In genomic region chr1:201955750-201956143, GRCh38 we compare ENCODE assay signal across 8 cellular contexts. TPM values are rescaled to one million over a fixed set of nuclear protein-coding genes. Genes with fewer than 3 reads are reported as not detected.
DNase-seq lines count a peak whose midpoint lies in the region; ATAC-seq, FAIRE-seq and TF ChIP-seq lines count a peak whose summit lies in the region.

No MANE protein-coding gene starts in this region.

- H3K4me1 ChIP-seq in NT2/D1 (ENCODE audit: insufficient read depth, insufficient read length) (peaks cover 2% of the 10 kb centered on the region), H1 (replicated peaks in 1 of 4; ENCODE audit: control insufficient read depth in 3 of 4, insufficient read depth in 4 of 4, low read length in 3 of 4) (peaks cover 0 to 3% (median 0%) of the 10 kb centered on the region in 4 experiments; a peak in 1 of 7 replicates), pancreas (peaks cover 0 to 12% (median 11%) of the 10 kb centered on the region in 3 donors)

- peak overlapping the region; percentile 92; the same call in 1 of the 2 replicates for H4K8ac ChIP-seq in H1 (ENCODE audit: extremely low read depth, insufficient read depth, low read length)

- TF ChIP-seq CTCF in GM13977 (IDR thresholded peaks at IDR 0.05; ENCODE audit: extremely low read depth, insufficient read depth, missing control alignments) (no peak), H1 (IDR thresholded peaks at IDR 0.05; ENCODE audit: control extremely low read depth in 1 of 3, insufficient read depth in 1 of 3, low read depth in 1 of 3, low read length in 3 of 3) (no peak), pancreas (IDR thresholded peaks at IDR 0.05) (no peak)

- TF ChIP-seq RAD21 in H1 (IDR thresholded peaks at IDR 0.05 in 1 of 2, conservative IDR thresholded peaks at IDR 0.05 in 1 of 2; ENCODE audit: low read depth in 2 of 2, low read length in 2 of 2), result no peak

- peak overlapping the region; percentile 48 to 72 for H3K4me2 ChIP-seq in H1 (ENCODE audit: insufficient read depth in 1 of 2, low read depth in 2 of 2, low read length in 2 of 2)

- peak overlapping the region; percentile 100 for H3K9ac ChIP-seq in NT2/D1 (ENCODE audit: insufficient read length, low read depth)
- H3K9ac ChIP-seq in H1 (replicated peaks in 1 of 4; ENCODE audit: extremely low read depth in 1 of 4, low read depth in 3 of 4, low read length in 3 of 4), result peak overlapping the region; percentile 90 to 98 (median 96)

- no peak overlapping the region for H3K56ac ChIP-seq in H1 (replicated peaks; ENCODE audit: insufficient read length, low read depth, low read length)

- no peak for FAIRE-seq in H1 (lab: Jason Lieb, UNC)
- FAIRE-seq in pancreas (lab: Jason Lieb, UNC), result no peak

- H2AK5ac ChIP-seq in H1 (ENCODE audit: low read depth, low read length), result peak overlapping the region; percentile 30; the same call in 1 of the 2 replicates

- H3K36me3 ChIP-seq in NT2/D1 (ENCODE audit: insufficient read depth, insufficient read length, low read length), result peaks cover 39% of the 10 kb centered on the region
- H3K36me3 ChIP-seq in H1 (ENCODE audit: control insufficient read depth in 2 of 4, insufficient read depth in 4 of 4, low read length in 3 of 4), result peaks cover 7 to 27% (median 15%) of the 10 kb centered on the region in 4 experiments; a peak in 6 of 8 replicates
- peaks cover 2 to 18% (median 11%) of the 10 kb centered on the region in 3 donors for H3K36me3 ChIP-seq in pancreas

- no peak overlapping the region for H2BK20ac ChIP-seq in H1 (ENCODE audit: low read length)

- no peaks in the 10 kb centered on the region; the same call in 1 of the 2 replicates for H3K79me1 ChIP-seq in H1 (ENCODE audit: low read depth, low read length)

- TF ChIP-seq EP300 in H1 (IDR thresholded peaks at IDR 0.05; ENCODE audit: borderline replicate concordance in 1 of 2, low read depth in 2 of 2, low read length in 2 of 2), result no peak

- DNase-seq in GM13977 (ENCODE audit: low spot score) (peak; percentile 21), NT2/D1 (ENCODE audit: low read depth, low spot score) (no peak), H1 (ENCODE audit: low read depth in 1 of 2, low spot score in 2 of 2) (no peak), pancreas (no peak), head of caudate nucleus (no peak), inferior parietal cortex (ENCODE audit: extremely low spot score) (no peak), NCI-H1048 (lab: John Stamatoyannopoulos, UW) (no peak)

- TF ChIP-seq POLR2A in H1 (IDR thresholded peaks at IDR 0.05; ENCODE audit: control extremely low read depth in 1 of 2, low read depth in 2 of 2, low read length in 2 of 2), result no peak

- H4K91ac ChIP-seq in H1 (replicated peaks; ENCODE audit: insufficient read length, low read length), result no peak overlapping the region

- intact Hi-C loops in pancreas (cut with DNase I) (no loop called here), head of caudate nucleus (cut with DNase I) (loop anchor here (5.0 kb wide), 2 partner anchors 68 to 128 kb away; partner anchors contain the start of genes IPO9 and SHISA4)

- H3K9me3 ChIP-seq in NT2/D1 (ENCODE audit: insufficient read depth, low read length) (no peaks in the 10 kb centered on the region), H1 (ENCODE audit: insufficient read depth in 2 of 2, low read depth in 1 of 2, low read length in 1 of 2) (no peaks in the 10 kb centered on the region), pancreas (no peaks in the 10 kb centered on the region)

- no peak overlapping the region for H3K14ac ChIP-seq in H1 (ENCODE audit: insufficient read length)

- H3K4me3 ChIP-seq in NT2/D1 (ENCODE audit: insufficient read length, low read depth), result peak overlapping the region; percentile 100
- peak overlapping the region; percentile 83 to 100 (median 94) for H3K4me3 ChIP-seq in H1 (ENCODE audit: extremely low read depth in 1 of 4, insufficient read depth in 2 of 4, low read depth in 3 of 4, low read length in 4 of 4)
- peak overlapping the region; percentile 69 to 85 (median 78) for H3K4me3 ChIP-seq in pancreas

- H2BK15ac ChIP-seq in H1 (ENCODE audit: low read length), result no peak overlapping the region

- in situ Hi-C loops in GM13977 (cut with MboI; ENCODE audit: low pct_unique_long_range_greater_than_20kb, low sequenced_read_pairs, unreplicated experiment), result no loop called here

- H3K79me2 ChIP-seq in H1 (ENCODE audit: control insufficient read depth in 1 of 2, insufficient read depth in 2 of 2, low read length in 2 of 2), result peaks cover 12 to 29% of the 10 kb centered on the region in 2 experiments

- no peak overlapping the region for H2BK12ac ChIP-seq in H1 (ENCODE audit: low read depth, low read length)

- WGBS in H1 (ENCODE audit: extremely low coverage in 1 of 2, insufficient coverage in 1 of 2, insufficient read length in 1 of 2, insufficient replicate concordance in 2 of 2, low coverage in 1 of 2, low lambda C conversion rate in 2 of 2, missing lambda C conversion rate in 1 of 2), 2 experiments, result 1% methylated on average over 14 of the region's 14 CpGs; no CpG with 5 or more reads in 1 of the 2 experiments
- 0% methylated on average over 14 of the region's 14 CpGs for WGBS in pancreas, 2 donors

- no peak overlapping the region for H3K23ac ChIP-seq in H1 (ENCODE audit: insufficient read length)

- ATAC-seq in pancreas, result peak in 2 of 4 donors; percentile 0 to 9
- ATAC-seq in GM19463 (IDR thresholded peaks at IDR 0.05; ENCODE audit: unreplicated experiment), result no peak

- no peaks in the 10 kb centered on the region for H3K27me3 ChIP-seq in NT2/D1 (ENCODE audit: insufficient read depth, insufficient read length)
- H3K27me3 ChIP-seq in H1 (replicated peaks in 1 of 4; ENCODE audit: control insufficient read depth in 3 of 4, extremely low read depth in 1 of 4, insufficient read depth in 3 of 4, low read length in 3 of 4), result no peaks in the 10 kb centered on the region
- no peaks in the 10 kb centered on the region for H3K27me3 ChIP-seq in pancreas

- H3K18ac ChIP-seq in H1 (ENCODE audit: extremely low read depth, low read length), result no peak overlapping the region

- H3K27ac ChIP-seq in H1 (ENCODE audit: low read depth, low read length) (peak overlapping the region; percentile 90), pancreas (peak overlapping the region; percentile 46 to 90 (median 78))

- H2BK5ac ChIP-seq in H1 (ENCODE audit: low read depth, low read length), result peak overlapping the region; percentile 28

- H3K23me2 ChIP-seq in H1 (ENCODE audit: low read depth, low read length), result no peaks in the 10 kb centered on the region

- H4K5ac ChIP-seq in H1 (ENCODE audit: insufficient read length, low read depth, low read length), result peak overlapping the region; percentile 22

- no peak overlapping the region for H2BK120ac ChIP-seq in H1 (replicated peaks; ENCODE audit: low read depth, low read length)

- CTCF ChIA-PET in H1 (lab: Charles Lee; ENCODE audit: partially characterized antibody), result interaction anchor here (1.1 to 5.5 kb wide), 4 partner anchors 10 to 442 kb away, joined by 3 to 39 read pairs (median 12); partner anchors contain the start of gene LMOD1

- POLR2A ChIA-PET in H1 (lab: Charles Lee; ENCODE audit: partially characterized antibody), result interaction anchor here (0.6 to 6.2 kb wide), 14 partner anchors 10 to 167 kb away, joined by 3 to 27 read pairs (median 4); partner anchors contain the start of genes GPR37L1, LMOD1 and RNPEP

- peaks cover 0 to 1% of the 10 kb centered on the region in 2 experiments for H4K20me1 ChIP-seq in H1 (replicated peaks in 1 of 2; ENCODE audit: control insufficient read depth in 1 of 2, insufficient read depth in 2 of 2, low read length in 2 of 2)

- peak overlapping the region; percentile 98 for H2AFZ ChIP-seq in H1 (ENCODE audit: low read length)

- H3K4ac ChIP-seq in H1 (replicated peaks; ENCODE audit: insufficient read length, low read depth, low read length), result no peak overlapping the region

RNA-seq across cellular contexts. Expression of gene TIMM17A, which starts 0.4 kb away (rescaled TPM):
- 54.3 and 57.1 TPM in 2 replicates for total RNA-seq in H1 (2021; fragmentation: NEBNext Ultra II Directional; extraction: Animal tissue kit (Norgen Biotek cat#: 25700))
- polyA plus RNA-seq in H1 (2011; rRNA removed), result 15.9 and 30.3 TPM in 2 replicates
- 35.4 TPM for polyA plus RNA-seq in H1 (2011; cell fraction: cytosol; rRNA removed)
- polyA plus RNA-seq in H1 (2011; cell fraction: nucleus; rRNA removed), result 14.3 TPM
- 37.6 to 47.3 TPM (median 42.5 TPM) in 4 replicates for polyA plus RNA-seq in H1 (2012, experiment 1 of 2)
- 7.9 TPM for polyA plus RNA-seq in H1 (2012, experiment 2 of 2)
- polyA plus RNA-seq in H1 (2013, experiment 1 of 2), result 30.7 TPM
- polyA plus RNA-seq in H1 (2013, experiment 2 of 2), result 32.7 TPM
- 19.5 and 29.5 TPM in 2 replicates for polyA minus RNA-seq in H1 (2011; rRNA and poly(A)+ RNA removed)
- 11.4 TPM for polyA minus RNA-seq in H1 (2011; cell fraction: cytosol; rRNA and poly(A)+ RNA removed)
- 17.0 TPM for polyA minus RNA-seq in H1 (2011; cell fraction: nucleus; rRNA and poly(A)+ RNA removed)
- total RNA-seq in pancreas, result 10 to 100 TPM in 5 of 6 donors, 1 to 10 TPM in 1; 7.9 to 17.8 (median 17.1) TPM
- 10 to 100 TPM; 18.1 to 28.2 TPM for polyA plus RNA-seq in pancreas

RNA-seq across cellular contexts. Expression of gene LMOD1, which starts 9.4 kb away (rescaled TPM):
- 0.82 and 1.4 TPM in 2 replicates for total RNA-seq in H1 (2021; fragmentation: NEBNext Ultra II Directional; extraction: Animal tissue kit (Norgen Biotek cat#: 25700))
- polyA plus RNA-seq in H1 (2011; rRNA removed) (0.77 and 1.3 TPM in 2 replicates), pancreas (10 to 100 TPM in 1 of 2 donors, 1 to 10 TPM in 1; 7.1 to 13.6 TPM)
- polyA plus RNA-seq in H1 (2011; cell fraction: cytosol; rRNA removed), result 1.4 TPM
- 2.4 TPM for polyA plus RNA-seq in H1 (2011; cell fraction: nucleus; rRNA removed)
- polyA plus RNA-seq in H1 (2012, experiment 1 of 2), result 1.6 to 1.8 TPM (median 1.6 TPM) in 4 replicates
- 0.73 TPM for polyA plus RNA-seq in H1 (2012, experiment 2 of 2)
- 0.77 TPM for polyA plus RNA-seq in H1 (2013, experiment 1 of 2)
- polyA plus RNA-seq in H1 (2013, experiment 2 of 2), result 0.61 TPM
- 2.2 and 3.1 TPM in 2 replicates for polyA minus RNA-seq in H1 (2011; rRNA and poly(A)+ RNA removed)
- polyA minus RNA-seq in H1 (2011; cell fraction: cytosol; rRNA and poly(A)+ RNA removed), result 0.73 TPM
- polyA minus RNA-seq in H1 (2011; cell fraction: nucleus; rRNA and poly(A)+ RNA removed), result 2.1 TPM
- 1 to 10 TPM in 5 of 6 donors, under 1 TPM in 1; 0.67 to 4.5 (median 1.7) TPM for total RNA-seq in pancreas

RNA-seq across cellular contexts. Expression of gene RNPEP, which starts 26.7 kb away (rescaled TPM):
- 45.2 and 51.1 TPM in 2 replicates for total RNA-seq in H1 (2021; fragmentation: NEBNext Ultra II Directional; extraction: Animal tissue kit (Norgen Biotek cat#: 25700))
- polyA plus RNA-seq in H1 (2011; rRNA removed), result 34.1 and 47.0 TPM in 2 replicates
- polyA plus RNA-seq in H1 (2011; cell fraction: cytosol; rRNA removed), result 35.4 TPM
- 55.7 TPM for polyA plus RNA-seq in H1 (2011; cell fraction: nucleus; rRNA removed)
- polyA plus RNA-seq in H1 (2012, experiment 1 of 2), result 45.9 to 70.9 TPM (median 49.9 TPM) in 4 replicates
- polyA plus RNA-seq in H1 (2012, experiment 2 of 2), result 63.1 TPM
- polyA plus RNA-seq in H1 (2013, experiment 1 of 2), result 32.3 TPM
- 33.6 TPM for polyA plus RNA-seq in H1 (2013, experiment 2 of 2)
- 40.7 and 45.9 TPM in 2 replicates for polyA minus RNA-seq in H1 (2011; rRNA and poly(A)+ RNA removed)
- polyA minus RNA-seq in H1 (2011; cell fraction: cytosol; rRNA and poly(A)+ RNA removed), result 23.0 TPM
- polyA minus RNA-seq in H1 (2011; cell fraction: nucleus; rRNA and poly(A)+ RNA removed), result 17.4 TPM
- 10 to 100 TPM; 19.8 to 37.6 (median 26.5) TPM for total RNA-seq in pancreas
- 10 to 100 TPM; 29.0 to 43.5 TPM for polyA plus RNA-seq in pancreas

RNA-seq across cellular contexts. Expression of gene ELF3, which starts 54.6 kb away (rescaled TPM):
- total RNA-seq in H1 (2021; fragmentation: NEBNext Ultra II Directional; extraction: Animal tissue kit (Norgen Biotek cat#: 25700)), result 15.6 and 17.3 TPM in 2 replicates
- polyA plus RNA-seq in H1 (2011; rRNA removed) (25.0 and 32.0 TPM in 2 replicates), pancreas (100 to 1,000 TPM; 284 to 447 TPM)
- 28.5 TPM for polyA plus RNA-seq in H1 (2011; cell fraction: cytosol; rRNA removed)
- polyA plus RNA-seq in H1 (2011; cell fraction: nucleus; rRNA removed), result 67.2 TPM
- polyA plus RNA-seq in H1 (2012, experiment 1 of 2), result 19.0 to 24.5 TPM (median 23.7 TPM) in 4 replicates
- polyA plus RNA-seq in H1 (2012, experiment 2 of 2), result 23.1 TPM
- polyA plus RNA-seq in H1 (2013, experiment 1 of 2), result 3.6 TPM
- polyA plus RNA-seq in H1 (2013, experiment 2 of 2), result 3.4 TPM
- 34.1 and 39.4 TPM in 2 replicates for polyA minus RNA-seq in H1 (2011; rRNA and poly(A)+ RNA removed)
- 26.3 TPM for polyA minus RNA-seq in H1 (2011; cell fraction: cytosol; rRNA and poly(A)+ RNA removed)
- polyA minus RNA-seq in H1 (2011; cell fraction: nucleus; rRNA and poly(A)+ RNA removed), result 37.4 TPM
- total RNA-seq in pancreas, result 100 to 1,000 TPM in 5 of 6 donors, 10 to 100 TPM in 1; 99.3 to 278 (median 158) TPM
